1 cellular context compared by ENCODE assay signal in the genomic region with DNA sequence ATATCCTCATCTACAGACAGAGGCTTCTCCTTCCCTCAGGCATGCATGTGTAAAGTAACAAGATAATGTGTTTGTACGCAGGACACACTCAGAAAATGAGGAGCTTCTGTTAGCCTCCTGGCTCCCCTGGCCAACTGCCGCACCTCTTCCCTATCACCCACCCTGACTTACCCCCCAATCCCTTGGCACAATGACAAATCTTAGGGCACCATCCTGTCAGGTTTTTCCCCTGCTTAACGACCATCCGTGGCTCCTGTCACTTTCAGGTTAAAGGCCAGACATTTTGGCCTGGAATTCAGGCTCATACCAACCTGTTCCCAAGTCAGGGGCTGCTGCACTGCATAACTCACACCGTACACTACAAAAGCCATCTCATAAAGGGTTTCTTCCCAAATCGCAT.
TF ChIP-seq lines count a peak whose summit lies in the region.

No MANE protein-coding gene starts in this region.

TF ChIP-seq in WTC11, 78 proteins besides CTCF, POLR2A, EP300 and RAD21 (continued from another document):
- TF ChIP-seq, protein P1, sequence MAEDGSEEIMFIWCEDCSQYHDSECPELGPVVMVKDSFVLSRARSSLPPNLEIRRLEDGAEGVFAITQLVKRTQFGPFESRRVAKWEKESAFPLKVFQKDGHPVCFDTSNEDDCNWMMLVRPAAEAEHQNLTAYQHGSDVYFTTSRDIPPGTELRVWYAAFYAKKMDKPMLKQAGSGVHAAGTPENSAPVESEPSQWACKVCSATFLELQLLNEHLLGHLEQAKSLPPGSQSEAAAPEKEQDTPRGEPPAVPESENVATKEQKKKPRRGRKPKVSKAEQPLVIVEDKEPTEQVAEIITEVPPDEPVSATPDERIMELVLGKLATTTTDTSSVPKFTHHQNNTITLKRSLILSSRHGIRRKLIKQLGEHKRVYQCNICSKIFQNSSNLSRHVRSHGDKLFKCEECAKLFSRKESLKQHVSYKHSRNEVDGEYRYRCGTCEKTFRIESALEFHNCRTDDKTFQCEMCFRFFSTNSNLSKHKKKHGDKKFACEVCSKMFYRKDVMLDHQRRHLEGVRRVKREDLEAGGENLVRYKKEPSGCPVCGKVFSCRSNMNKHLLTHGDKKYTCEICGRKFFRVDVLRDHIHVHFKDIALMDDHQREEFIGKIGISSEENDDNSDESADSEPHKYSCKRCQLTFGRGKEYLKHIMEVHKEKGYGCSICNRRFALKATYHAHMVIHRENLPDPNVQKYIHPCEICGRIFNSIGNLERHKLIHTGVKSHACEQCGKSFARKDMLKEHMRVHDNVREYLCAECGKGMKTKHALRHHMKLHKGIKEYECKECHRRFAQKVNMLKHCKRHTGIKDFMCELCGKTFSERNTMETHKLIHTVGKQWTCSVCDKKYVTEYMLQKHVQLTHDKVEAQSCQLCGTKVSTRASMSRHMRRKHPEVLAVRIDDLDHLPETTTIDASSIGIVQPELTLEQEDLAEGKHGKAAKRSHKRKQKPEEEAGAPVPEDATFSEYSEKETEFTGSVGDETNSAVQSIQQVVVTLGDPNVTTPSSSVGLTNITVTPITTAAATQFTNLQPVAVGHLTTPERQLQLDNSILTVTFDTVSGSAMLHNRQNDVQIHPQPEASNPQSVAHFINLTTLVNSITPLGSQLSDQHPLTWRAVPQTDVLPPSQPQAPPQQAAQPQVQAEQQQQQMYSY (CRISPR knock-in tag; IDR thresholded peaks at IDR 0.05): no peak
